30 cellular contexts compared by ENCODE assay signal in genomic region chr17:74704536-74704935, GRCh38. TPM values are rescaled to one million over a fixed set of nuclear protein-coding genes. Genes with fewer than 3 reads are reported as not detected.
"Had no signal": no experiment of that assay in that cellular context is flagged by ENCODE, and none has a peak within 500 bp of the region (broad histone marks: within the 10 kb centered on the region; RNA-seq: fewer than 3 reads in every experiment).

No MANE protein-coding gene starts in this region.

- H3K9me3 ChIP-seq: colonic mucosa, gastrocnemius medialis, neutrophil, pancreas, prostate gland, right atrium auricular region, testis, tibial nerve, upper lobe of left lung, uterus had no signal

- ATAC-seq: esophagus mucosa; gastrocnemius medialis; left lobe of liver; natural killer cell; pancreas; sciatic nerve; stimulated activated memory B cell treated with anti-CD40 and anti-IgM and Interleukin-4, amounts not matched to agents 10 μg/mL and 1 μg/mL and 100 μg/mL, for 72 hours; stimulated activated naive CD8-positive, alpha-beta T cell treated with anti-CD3 and anti-CD28 coated beads, Interleukin-15, Interleukin-2, amounts not matched to agents 100 U/mL and 50 U/mL, for 24 hours had no signal

- H3K4me2 ChIP-seq: smooth muscle cell had no signal

- H3K4me3 ChIP-seq: colonic mucosa, gastrocnemius medialis, pancreas, prostate gland, right atrium auricular region, smooth muscle cell, testis, tibial nerve, upper lobe of left lung, uterus had no signal

- H3K27me3 ChIP-seq: colonic mucosa, gastrocnemius medialis, neutrophil, pancreas, right atrium auricular region, testis, tibial nerve, upper lobe of left lung, uterus had no signal

- H3K36me3 ChIP-seq: colonic mucosa, gastrocnemius medialis, pancreas, prostate gland, right atrium auricular region, tibial nerve, upper lobe of left lung, uterus had no signal

- FAIRE-seq: keratinocyte, pancreas had no signal

- H3K27ac ChIP-seq: colonic mucosa, epithelial cell of prostate, gastrocnemius medialis, neutrophil, pancreas, prostate gland, right atrium auricular region, testis, tibial nerve, upper lobe of left lung, uterus had no signal

- H3K4me1 ChIP-seq: colonic mucosa, gastrocnemius medialis, pancreas, prostate gland, right atrium auricular region, testis, tibial nerve, uterus had no signal

- DNase-seq: colonic mucosa; effector CD8-positive, alpha-beta T cell; endodermal cell; foreskin fibroblast; gastrocnemius medialis; head of caudate nucleus; natural killer cell; pancreas; stimulated activated CD4-positive, alpha-beta T cell treated with anti-CD3 and anti-CD28 coated beads, Interleukin-2, amount 100 ng/mL, for 24 hours; stimulated activated CD4-positive, alpha-beta T cell treated with anti-CD3 and anti-CD28 coated beads, Interleukin-4, amount 100 ng/mL, for 24 hours; stimulated activated naive CD8-positive, alpha-beta T cell treated with anti-CD3 and anti-CD28 coated beads, Interleukin-15, Interleukin-2, amounts not matched to agents 100 U/mL and 50 U/mL, for 24 hours; substantia nigra; testis; uterus had no signal

RNA-seq across cellular contexts. Expression of gene CD300LF, which starts 8.2 kb away (rescaled TPM):
- total RNA-seq: chondrocyte, endodermal cell, gastrocnemius medialis, glomerular endothelial cell, left lobe of liver, myocyte, smooth muscle cell had no signal
- polyA plus RNA-seq: keratinocyte, neural cell, smooth muscle cell had no signal

RNA-seq across cellular contexts. Expression of gene RAB37, which starts 32.5 kb away (rescaled TPM):
- total RNA-seq: glomerular endothelial cell, myocyte, smooth muscle cell had no signal
- polyA plus RNA-seq: neural cell had no signal
